ENCODE assay signal across 8 cellular contexts in genomic region chr14:68822132-68822651, GRCh38. TPM values are rescaled to one million over a fixed set of nuclear protein-coding genes. Genes with fewer than 3 reads are reported as not detected.
DNase-seq lines count a peak whose midpoint lies in the region; ATAC-seq and TF ChIP-seq lines count a peak whose summit lies in the region.

No MANE protein-coding gene starts in this region.

- CTCF ChIA-PET in CD4-positive, alpha-beta T cell (lab: Charles Lee) = interaction anchor here (1.0 to 1.4 kb wide), 2 partner anchors 22 to 31 kb away, joined by 3 to 5 read pairs; no protein-coding TSS in a partner anchor

- intact Hi-C loops in CD4-positive, alpha-beta T cell (cut with DNase I, micrococcal nuclease) = no loop called here
- intact Hi-C loops in right cardiac atrium (cut with DNase I) = loop anchor here in 2 of 4 donors (5.0 kb wide), 1 partner anchor 885 kb away; no protein-coding TSS in a partner anchor

- no peaks in the 10 kb centered on the region for H3K27me3 Mint-ChIP-seq in CD4-positive, alpha-beta T cell
- no peaks in the 10 kb centered on the region for H3K27me3 Mint-ChIP-seq in T-helper 17 cell

- 79% methylated on average over 4 of the region's 4 CpGs for WGBS in right cardiac atrium

- no peaks in the 10 kb centered on the region for H3K9me3 ChIP-seq in CD4-positive, alpha-beta T cell (ENCODE audit: control insufficient read depth, low read length)
- H3K9me3 ChIP-seq in T-helper 17 cell (ENCODE audit: control insufficient read depth, low read length, poor library complexity, severe bottlenecking) (no peaks in the 10 kb centered on the region), right cardiac atrium (ENCODE audit: control insufficient read depth, low read length) (no peaks in the 10 kb centered on the region)

- no peak for DNase-seq in CD4-positive, alpha-beta T cell
- no peak for DNase-seq in T-helper 17 cell
- DNase-seq in right cardiac atrium = no peak
- DNase-seq in AG08396 (ENCODE audit: low spot score) = no peak
- no peak for DNase-seq in substantia nigra (lab: John Stamatoyannopoulos, UW)
- no peak for DNase-seq in NCI-H1694 (lab: John Stamatoyannopoulos, UW)

- H3K27ac ChIP-seq in CD4-positive, alpha-beta T cell (ENCODE audit: low read depth, low read length) = no peak overlapping the region
- H3K27ac ChIP-seq in right cardiac atrium (ENCODE audit: low read length) = no peak overlapping the region
- no peak overlapping the region for H3K27ac ChIP-seq in substantia nigra (ENCODE audit: low read depth, low read length, poor library complexity, severe bottlenecking)

- H3K27ac Mint-ChIP-seq in CD4-positive, alpha-beta T cell = peak overlapping the region; percentile 86
- peak overlapping the region; percentile 94 for H3K27ac Mint-ChIP-seq in T-helper 17 cell

- POLR2A ChIA-PET in CD4-positive, alpha-beta T cell (lab: Charles Lee) = interaction anchor here (13.4 to 17.9 kb wide), 2 partner anchors 25 to 36 kb away, joined by 365 to 816 read pairs; partner anchors contain the start of gene ZFP36L1

- no peaks in the 10 kb centered on the region for H3K36me3 Mint-ChIP-seq in CD4-positive, alpha-beta T cell (ENCODE audit: low read depth)
- no peaks in the 10 kb centered on the region for H3K36me3 Mint-ChIP-seq in T-helper 17 cell (ENCODE audit: low read depth)

- H3K9me3 Mint-ChIP-seq in CD4-positive, alpha-beta T cell = no peaks in the 10 kb centered on the region

- no peaks in the 10 kb centered on the region for H3K4me1 ChIP-seq in right cardiac atrium (ENCODE audit: control insufficient read depth, insufficient read depth, low read length)

- peak overlapping the region; percentile 58 for H3K4me3 Mint-ChIP-seq in CD4-positive, alpha-beta T cell
- peak overlapping the region; percentile 69 for H3K4me3 Mint-ChIP-seq in T-helper 17 cell

- no peak for ATAC-seq in CD4-positive, alpha-beta T cell (ENCODE audit: poor library complexity)
- ATAC-seq in GM19025 (IDR thresholded peaks at IDR 0.05; ENCODE audit: low read depth, unreplicated experiment) = peak; percentile 60
- ATAC-seq in HG02938 (IDR thresholded peaks at IDR 0.05; ENCODE audit: unreplicated experiment) = peak; percentile 61
- peak; percentile 44 for ATAC-seq in T-helper 17 cell
- no peak for ATAC-seq in right cardiac atrium

- no peak for TF ChIP-seq CTCF in CD4-positive, alpha-beta T cell (IDR thresholded peaks at IDR 0.05)

- H3K4me3 ChIP-seq in right cardiac atrium (ENCODE audit: low read length) = no peak overlapping the region

- H3K27me3 ChIP-seq in CD4-positive, alpha-beta T cell (ENCODE audit: control insufficient read depth, insufficient read depth, low read length) = no peaks in the 10 kb centered on the region
- no peaks in the 10 kb centered on the region for H3K27me3 ChIP-seq in right cardiac atrium (ENCODE audit: control insufficient read depth, insufficient read depth)

- peaks cover 50% of the 10 kb centered on the region for H3K4me1 Mint-ChIP-seq in CD4-positive, alpha-beta T cell (ENCODE audit: low read depth)
- peaks cover 36% of the 10 kb centered on the region for H3K4me1 Mint-ChIP-seq in T-helper 17 cell

RNA-seq across cellular contexts. Expression of gene ZFP36L1, which starts 29.3 kb away (rescaled TPM):
- total RNA-seq in CD4-positive, alpha-beta T cell = 100 to 1,000 TPM; 254 to 258 TPM
- 100 to 1,000 TPM; 217 to 257 TPM for total RNA-seq in T-helper 17 cell
- total RNA-seq in right cardiac atrium = 100 to 1,000 TPM in 3 of 4 donors, 10 to 100 TPM in 1; 97.4 to 132 (median 117) TPM
- polyA plus RNA-seq in right cardiac atrium = 45.2 TPM

Comparison
In these comparisons a context has a peak if more than half of its experiments do, and no peak if none do; other contexts are left out.
1. ATAC-seq: peak in GM19025 (single experiment), HG02938 (single experiment) and T-helper 17 cell (single experiment); none in CD4-positive, alpha-beta T cell (single experiment) and right cardiac atrium (0 of 2).